ENCODE assay signal across 13 cellular contexts in genomic region chr17:81700353-81701287, GRCh38. TPM values are rescaled to one million over a fixed set of nuclear protein-coding genes. Genes with fewer than 3 reads are reported as not detected.
DNase-seq lines count a peak whose midpoint lies in the region; ATAC-seq and TF ChIP-seq lines count a peak whose summit lies in the region.
"Had no signal": no experiment of that assay in that cellular context is flagged by ENCODE, and none has a peak within 500 bp of the region (broad histone marks: within the 10 kb centered on the region; RNA-seq: fewer than 3 reads in every experiment).

No MANE protein-coding gene starts in this region.

- H3K27me3 Mint-ChIP-seq in CD4-positive, alpha-beta T cell: no peaks in the 10 kb centered on the region
- no peaks in the 10 kb centered on the region for H3K27me3 Mint-ChIP-seq in mesothelial cell of epicardium (ENCODE audit: low read depth)

- intact Hi-C loops in CD4-positive, alpha-beta T cell (cut with DNase I, micrococcal nuclease): loop anchor here (5.0 kb wide), 2 partner anchors 33 to 227 kb away; partner anchors contain the start of genes CCDC137 (in 1 of the 2), MAFG (in 1 of the 2) and OXLD1 (in 1 of the 2)

- H3K36me3 ChIP-seq in HAP-1 (replicated peaks): peaks cover 85% of the 10 kb centered on the region

- H3K27me3 ChIP-seq in CD4-positive, alpha-beta T cell (ENCODE audit: control insufficient read depth, insufficient read depth, low read length): no peaks in the 10 kb centered on the region
- H3K27me3 ChIP-seq in HAP-1 (ENCODE audit: low read depth): no peaks in the 10 kb centered on the region
- H3K27me3 ChIP-seq: Peyer's patch, sigmoid colon had no signal

- no peak for DNase-seq in CD4-positive, alpha-beta T cell
- DNase-seq in HAP-1 (ENCODE audit: low spot score in 2 of 2) (no peak), mesothelial cell of epicardium (ENCODE audit: low spot score in 2 of 2, unreplicated experiment in 2 of 2) (peak in 1 of 2 experiments; percentile 11), DMS79 (lab: John Stamatoyannopoulos, UW) (no peak)
- DNase-seq: amniotic stem cell, EL, Kasumi-1, Peyer's patch, sigmoid colon had no signal

- H3K27ac Mint-ChIP-seq in CD4-positive, alpha-beta T cell: no peak overlapping the region
- no peak overlapping the region for H3K27ac Mint-ChIP-seq in mesothelial cell of epicardium

- H3K4me1 Mint-ChIP-seq in CD4-positive, alpha-beta T cell (ENCODE audit: low read depth): peaks cover 20% of the 10 kb centered on the region
- peaks cover 22% of the 10 kb centered on the region for H3K4me1 Mint-ChIP-seq in mesothelial cell of epicardium

- peak overlapping the region; percentile 8 for H3K4me3 Mint-ChIP-seq in CD4-positive, alpha-beta T cell
- peak overlapping the region; percentile 95 for H3K4me3 Mint-ChIP-seq in mesothelial cell of epicardium

- H3K9me3 ChIP-seq in CD4-positive, alpha-beta T cell (ENCODE audit: control insufficient read depth, low read length): no peaks in the 10 kb centered on the region
- no peaks in the 10 kb centered on the region for H3K9me3 ChIP-seq in HAP-1
- H3K9me3 ChIP-seq: Peyer's patch, sigmoid colon had no signal

- peak overlapping the region; percentile 80 for H3K4me3 ChIP-seq in HAP-1

- POLR2A ChIA-PET in CD4-positive, alpha-beta T cell (lab: Charles Lee): interaction anchor here (0.7 to 4.7 kb wide), 2 partner anchors 16 to 34 kb away, joined by 3 to 43 read pairs; partner anchors contain the start of genes ARL16, CCDC137, HGS and OXLD1

- CTCF ChIA-PET in CD4-positive, alpha-beta T cell (lab: Charles Lee): interaction anchor here (1.8 kb wide), 1 partner anchor 17 kb away, joined by 5 read pairs; the partner anchor contains the start of genes ARL16 and HGS

- ATAC-seq in CD4-positive, alpha-beta T cell (ENCODE audit: poor library complexity): no peak
- ATAC-seq in GM21360 (IDR thresholded peaks at IDR 0.05; ENCODE audit: unreplicated experiment): no peak
- no peak for ATAC-seq in GM19452 (IDR thresholded peaks at IDR 0.05; ENCODE audit: unreplicated experiment)
- no peak for ATAC-seq in GM21786 (IDR thresholded peaks at IDR 0.05; ENCODE audit: unreplicated experiment)

- peaks cover 60% of the 10 kb centered on the region for H3K36me3 Mint-ChIP-seq in CD4-positive, alpha-beta T cell (ENCODE audit: low read depth)
- H3K36me3 Mint-ChIP-seq in mesothelial cell of epicardium: peaks cover 29% of the 10 kb centered on the region

- peaks cover 8% of the 10 kb centered on the region for H3K4me1 ChIP-seq in HAP-1

- no peak overlapping the region for H3K27ac ChIP-seq in CD4-positive, alpha-beta T cell (ENCODE audit: low read depth, low read length)
- peak overlapping the region; percentile 98 for H3K27ac ChIP-seq in VCaP

- in situ Hi-C loops in HAP-1 (cut with MboI; ENCODE audit: low sequenced_read_pairs): no loop called here

- no peak for TF ChIP-seq CTCF in CD4-positive, alpha-beta T cell (IDR thresholded peaks at IDR 0.05)
- TF ChIP-seq CTCF in VCaP (conservative IDR thresholded peaks at IDR 0.05): no peak
- no peak for TF ChIP-seq CTCF in mesothelial cell of epicardium (IDR thresholded peaks at IDR 0.05; ENCODE audit: unreplicated experiment)

- H3K9me3 Mint-ChIP-seq in CD4-positive, alpha-beta T cell: no peaks in the 10 kb centered on the region
- no peaks in the 10 kb centered on the region for H3K9me3 Mint-ChIP-seq in mesothelial cell of epicardium

RNA-seq across cellular contexts. Expression of gene MRPL12, which starts 2.5 kb away (rescaled TPM):
- 10 to 100 TPM; 26.2 to 26.5 TPM for total RNA-seq in CD4-positive, alpha-beta T cell
- 53.9 to 56.7 TPM (median 54.1 TPM) in 3 replicates for total RNA-seq in mesothelial cell of epicardium

RNA-seq across cellular contexts. Expression of gene SLC25A10, which starts 11.5 kb away (rescaled TPM):
- total RNA-seq in CD4-positive, alpha-beta T cell: 1 to 10 TPM; 4.6 TPM
- 13.2 to 15.7 TPM (median 15.2 TPM) in 3 replicates for total RNA-seq in mesothelial cell of epicardium

RNA-seq across cellular contexts. Expression of gene HGS, which starts 16.8 kb away (rescaled TPM):
- 100 to 1,000 TPM; 118 to 127 TPM for total RNA-seq in CD4-positive, alpha-beta T cell
- 114 to 122 TPM (median 119 TPM) in 3 replicates for total RNA-seq in mesothelial cell of epicardium

RNA-seq across cellular contexts. Expression of gene ARL16, which starts 17.0 kb away (rescaled TPM):
- 10 to 100 TPM; 35.7 to 38.5 TPM for total RNA-seq in CD4-positive, alpha-beta T cell
- total RNA-seq in mesothelial cell of epicardium: 42.8 to 44.7 TPM (median 44.5 TPM) in 3 replicates

RNA-seq across cellular contexts. Expression of gene CCDC137, which starts 34.1 kb away (rescaled TPM):
- 10 to 100 TPM; 20.8 to 21.7 TPM for total RNA-seq in CD4-positive, alpha-beta T cell
- total RNA-seq in mesothelial cell of epicardium: 16.3 to 19.6 TPM (median 17.5 TPM) in 3 replicates
